In genomic region chr9:124742940-124743339, GRCh38 we compare ENCODE assay signal across 1 cellular context.
TF ChIP-seq lines count a peak whose summit lies in the region.

No MANE protein-coding gene starts in this region.

TF ChIP-seq in K562, 482 proteins besides CTCF, POLR2A, EP300 and RAD21 (continued from another document):
- no peak for TF ChIP-seq DMBX1 (CRISPR knock-in tag; IDR thresholded peaks at IDR 0.05; ENCODE audit: borderline replicate concordance)
- no peak for TF ChIP-seq NONO (IDR thresholded peaks at IDR 0.05; ENCODE audit: low read depth in 2 of 2, low read length in 1 of 2)
- no peak for TF ChIP-seq HEY1 (CRISPR knock-in tag; IDR thresholded peaks at IDR 0.05; ENCODE audit: borderline replicate concordance)
- TF ChIP-seq NFYB (IDR thresholded peaks at IDR 0.05; ENCODE audit: extremely low read depth, insufficient read length) = peak; percentile 42
- TF ChIP-seq STAT5A (IDR thresholded peaks at IDR 0.05; ENCODE audit: borderline replicate concordance, low read length) = 0 out of 2 replicates have a peak, but pooled peaks have one; percentile 16
- no peak for TF ChIP-seq MBD2 (IDR thresholded peaks at IDR 0.05; ENCODE audit: borderline replicate concordance, low read depth)
- TF ChIP-seq ZBTB12 (CRISPR knock-in tag; IDR thresholded peaks at IDR 0.05) = no peak
- TF ChIP-seq POLR3G (IDR thresholded peaks at IDR 0.05; ENCODE audit: extremely low read depth, insufficient read length, insufficient replicate concordance) = no peak
- TF ChIP-seq ARID2 (IDR thresholded peaks at IDR 0.05) = no peak
- TF ChIP-seq TEAD1 (CRISPR knock-in tag; IDR thresholded peaks at IDR 0.05) = no peak
- no peak for TF ChIP-seq ATF1 (CRISPR knock-in tag; IDR thresholded peaks at IDR 0.05)
- TF ChIP-seq ATF1 (tag; IDR thresholded peaks at IDR 0.05) = no peak
- peak; percentile 46; the same call in 1 of the 2 replicates for TF ChIP-seq ZNF592 (IDR thresholded peaks at IDR 0.05)
- no peak for TF ChIP-seq ZNF639 (CRISPR knock-in tag; conservative IDR thresholded peaks at IDR 0.05 in 1 of 2, IDR thresholded peaks at IDR 0.05 in 1 of 2)
- TF ChIP-seq IFI16 (CRISPR knock-in tag; IDR thresholded peaks at IDR 0.05) = no peak
- TF ChIP-seq BRF2 (IDR thresholded peaks at IDR 0.05; ENCODE audit: borderline replicate concordance, insufficient read depth, insufficient read length) = no peak
- no peak for TF ChIP-seq ZNF609 (CRISPR knock-in tag; IDR thresholded peaks at IDR 0.05; ENCODE audit: borderline replicate concordance)
- TF ChIP-seq NFRKB (IDR thresholded peaks at IDR 0.05; ENCODE audit: low read depth) = no peak
- TF ChIP-seq TSC22D4 (tag; IDR thresholded peaks at IDR 0.05) = no peak
- TF ChIP-seq TCF3 (CRISPR knock-in tag; IDR thresholded peaks at IDR 0.05) = peak; percentile 74
- no peak for TF ChIP-seq THRA (IDR thresholded peaks at IDR 0.05)
- peak; percentile 82 for TF ChIP-seq CBFA2T3 (IDR thresholded peaks at IDR 0.05)
- no peak for TF ChIP-seq ZNF79 (CRISPR knock-in tag; IDR thresholded peaks at IDR 0.05; ENCODE audit: low read depth)
- TF ChIP-seq ZNF311 (CRISPR knock-in tag; IDR thresholded peaks at IDR 0.05) = no peak
- no peak for TF ChIP-seq CBX3 (IDR thresholded peaks at IDR 0.05; ENCODE audit: borderline replicate concordance in 1 of 2, low read length in 2 of 2)
- TF ChIP-seq TAF7 (tag; IDR thresholded peaks at IDR 0.05) = no peak
- no peak for TF ChIP-seq ZNF449 (CRISPR knock-in tag; IDR thresholded peaks at IDR 0.05)
- no peak for TF ChIP-seq TRIM25 (IDR thresholded peaks at IDR 0.05; ENCODE audit: borderline replicate concordance)
- TF ChIP-seq NFXL1 (CRISPR knock-in tag; IDR thresholded peaks at IDR 0.05) = no peak
- no peak for TF ChIP-seq ELF4 (CRISPR knock-in tag; IDR thresholded peaks at IDR 0.05)
- no peak for TF ChIP-seq ZKSCAN1 (IDR thresholded peaks at IDR 0.05; ENCODE audit: low read depth, low read length)
